Comparison of ENCODE assay signal across 16 cellular contexts in genomic region chr9:121581775-121582600, GRCh38.
A peak's percentile ranks its signal among the peaks of the same experiment; 100 is the strongest.
DNase-seq lines count a peak whose midpoint lies in the region; ATAC-seq, FAIRE-seq and TF ChIP-seq lines count a peak whose summit lies in the region.
"Had no signal": no experiment of that assay in that cellular context is flagged by ENCODE, and none has a peak within 500 bp of the region (broad histone marks: within the 10 kb centered on the region; RNA-seq: fewer than 3 reads in every experiment).

No MANE protein-coding gene starts in this region.

- FAIRE-seq in GM19239 (lab: Jason Lieb, UNC), result no peak

- H3K27ac Mint-ChIP-seq in activated T-helper 1 cell treated with anti-CD3 and anti-CD28 coated beads, Interleukin-12 subunit alpha, Interleukin-12 subunit beta, Interleukin-2, Interleukin-4 antibody, amounts not matched to agents 30 ng/mL and 10 ng/mL and 1 ng/mL, durations not matched to agents 14 hours and 24 hours and 36 hours, result peak overlapping the region; percentile 19
- peak overlapping the region; percentile 89 for H3K27ac Mint-ChIP-seq in neural crest cell (ENCODE audit: unreplicated experiment)
- H3K27ac Mint-ChIP-seq: activated naive CD4-positive, alpha-beta T cell treated with anti-CD3 and anti-CD28 coated beads, Interleukin-2, amount 50 U/mL, for 24 hours; immature natural killer cell; stimulated activated naive CD8-positive, alpha-beta T cell treated with anti-CD3 and anti-CD28 coated beads, Interleukin-15, Interleukin-2, amounts not matched to agents 100 ng/mL and 50 ng/mL, for 24 hours had no signal

- DNase-seq in C1 segment of cervical spinal cord (lab: John Stamatoyannopoulos, UW), result peak in 12 of 14 donors; percentile 15 to 80 (median 67)
- DNase-seq in activated T-helper 1 cell treated with anti-CD3 and anti-CD28 coated beads, Interleukin-12 subunit alpha, Interleukin-12 subunit beta, Interleukin-2, Interleukin-4 antibody, amounts not matched to agents 30 ng/mL and 10 ng/mL and 1 ng/mL, durations not matched to agents 14 hours and 24 hours and 36 hours (ENCODE audit: low spot score), result no peak
- DNase-seq in left cardiac atrium, result no peak
- DNase-seq in neural crest cell (ENCODE audit: low read depth, low spot score), result peak; percentile 60
- no peak for DNase-seq in activated CD4-positive, alpha-beta T cell treated with anti-CD3 and anti-CD28 coated beads, Interleukin-2, amount 50 U/mL, for 1 hour
- DNase-seq in GM19239 (ENCODE audit: insufficient read length, low spot score), result no peak
- no peak for DNase-seq in NCI-H226
- DNase-seq: Calu3, immature natural killer cell, NCI-H1417 treated with DMSO at 0.1 percent for 48 hours, NCI-H345, OCI-M1, SK-N-SH had no signal

- no peak overlapping the region for H3K4me3 Mint-ChIP-seq in activated T-helper 1 cell treated with anti-CD3 and anti-CD28 coated beads, Interleukin-12 subunit alpha, Interleukin-12 subunit beta, Interleukin-2, Interleukin-4 antibody, amounts not matched to agents 30 ng/mL and 10 ng/mL and 1 ng/mL, durations not matched to agents 14 hours and 24 hours and 36 hours
- peak overlapping the region; percentile 77 for H3K4me3 Mint-ChIP-seq in neural crest cell
- H3K4me3 Mint-ChIP-seq: activated naive CD4-positive, alpha-beta T cell treated with anti-CD3 and anti-CD28 coated beads, Interleukin-2, amount 50 U/mL, for 24 hours; immature natural killer cell; stimulated activated naive CD8-positive, alpha-beta T cell treated with anti-CD3 and anti-CD28 coated beads, Interleukin-15, Interleukin-2, amounts not matched to agents 100 ng/mL and 50 ng/mL, for 24 hours had no signal

- no peaks in the 10 kb centered on the region for H3K9me3 Mint-ChIP-seq in activated T-helper 1 cell treated with anti-CD3 and anti-CD28 coated beads, Interleukin-12 subunit alpha, Interleukin-12 subunit beta, Interleukin-2, Interleukin-4 antibody, amounts not matched to agents 30 ng/mL and 10 ng/mL and 1 ng/mL, durations not matched to agents 14 hours and 24 hours and 36 hours
- no peaks in the 10 kb centered on the region for H3K9me3 Mint-ChIP-seq in neural crest cell
- H3K9me3 Mint-ChIP-seq: activated naive CD4-positive, alpha-beta T cell treated with anti-CD3 and anti-CD28 coated beads, Interleukin-2, amount 50 U/mL, for 24 hours; immature natural killer cell; stimulated activated naive CD8-positive, alpha-beta T cell treated with anti-CD3 and anti-CD28 coated beads, Interleukin-15, Interleukin-2, amounts not matched to agents 100 ng/mL and 50 ng/mL, for 24 hours had no signal

- no peak for TF ChIP-seq CTCF in neural crest cell (conservative IDR thresholded peaks at IDR 0.05)

- H3K4me1 Mint-ChIP-seq in activated T-helper 1 cell treated with anti-CD3 and anti-CD28 coated beads, Interleukin-12 subunit alpha, Interleukin-12 subunit beta, Interleukin-2, Interleukin-4 antibody, amounts not matched to agents 30 ng/mL and 10 ng/mL and 1 ng/mL, durations not matched to agents 14 hours and 24 hours and 36 hours (ENCODE audit: low read depth), result no peaks in the 10 kb centered on the region
- peaks cover 57% of the 10 kb centered on the region for H3K4me1 Mint-ChIP-seq in neural crest cell
- H3K4me1 Mint-ChIP-seq: activated naive CD4-positive, alpha-beta T cell treated with anti-CD3 and anti-CD28 coated beads, Interleukin-2, amount 50 U/mL, for 24 hours; immature natural killer cell had no signal

- peak; percentile 20 to 35 for ATAC-seq in left cardiac atrium
- ATAC-seq in HG03521 (IDR thresholded peaks at IDR 0.05; ENCODE audit: unreplicated experiment), result no peak

- H3K27me3 Mint-ChIP-seq in activated T-helper 1 cell treated with anti-CD3 and anti-CD28 coated beads, Interleukin-12 subunit alpha, Interleukin-12 subunit beta, Interleukin-2, Interleukin-4 antibody, amounts not matched to agents 30 ng/mL and 10 ng/mL and 1 ng/mL, durations not matched to agents 14 hours and 24 hours and 36 hours (ENCODE audit: insufficient read depth), result no peaks in the 10 kb centered on the region
- H3K27me3 Mint-ChIP-seq in neural crest cell (ENCODE audit: low read depth), result peaks cover 5% of the 10 kb centered on the region

- intact Hi-C loops in activated T-helper 1 cell treated with anti-CD3 and anti-CD28 coated beads, Interleukin-12 subunit alpha, Interleukin-12 subunit beta, Interleukin-2, Interleukin-4 antibody, amounts not matched to agents 30 ng/mL and 10 ng/mL and 1 ng/mL, durations not matched to agents 14 hours and 24 hours and 36 hours (cut with micrococcal nuclease), result no loop called here
- intact Hi-C loops in left cardiac atrium (cut with DNase I), result no loop called here

- no peaks in the 10 kb centered on the region for H3K36me3 Mint-ChIP-seq in activated T-helper 1 cell treated with anti-CD3 and anti-CD28 coated beads, Interleukin-12 subunit alpha, Interleukin-12 subunit beta, Interleukin-2, Interleukin-4 antibody, amounts not matched to agents 30 ng/mL and 10 ng/mL and 1 ng/mL, durations not matched to agents 14 hours and 24 hours and 36 hours (ENCODE audit: low read depth)
- no peaks in the 10 kb centered on the region for H3K36me3 Mint-ChIP-seq in neural crest cell (ENCODE audit: low read depth)
- H3K36me3 Mint-ChIP-seq: activated naive CD4-positive, alpha-beta T cell treated with anti-CD3 and anti-CD28 coated beads, Interleukin-2, amount 50 U/mL, for 24 hours; immature natural killer cell had no signal

Comparison
In these comparisons a context has a peak if more than half of its experiments do, and no peak if none do; other contexts are left out.
1. DNase-seq: peak in C1 segment of cervical spinal cord (12 of 14) and neural crest cell (single experiment); none in activated T-helper 1 cell treated with anti-CD3 and anti-CD28 coated beads, Interleukin-12 subunit alpha, Interleukin-12 subunit beta, Interleukin-2, Interleukin-4 antibody, amounts not matched to agents 30 ng/mL and 10 ng/mL and 1 ng/mL, durations not matched to agents 14 hours and 24 hours and 36 hours (single experiment), left cardiac atrium (single experiment), activated CD4-positive, alpha-beta T cell treated with anti-CD3 and anti-CD28 coated beads, Interleukin-2, amount 50 U/mL, for 1 hour (single experiment), GM19239 (single experiment) and NCI-H226 (single experiment).